In the genomic region with DNA sequence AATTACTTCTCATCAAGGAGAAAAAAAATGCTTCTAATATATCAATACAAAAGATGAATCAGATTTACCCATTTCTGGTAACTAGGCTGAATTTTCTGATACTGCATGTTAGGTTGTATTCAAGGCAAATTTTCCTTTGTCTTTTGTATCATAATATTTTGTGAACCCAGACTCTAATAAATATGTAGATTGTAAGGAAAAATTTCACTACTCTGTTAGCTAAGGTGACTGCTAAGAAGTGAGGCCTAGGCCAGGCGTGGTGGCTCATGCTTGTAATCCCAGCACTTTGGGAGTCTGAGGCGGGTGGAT, we compare ENCODE assay signal across 1 cellular context.
A peak's percentile ranks its signal among the peaks of the same experiment; 100 is the strongest.
TF ChIP-seq lines count a peak whose summit lies in the region.

No MANE protein-coding gene starts in this region.

TF ChIP-seq in HepG2, 621 proteins besides CTCF, POLR2A, EP300 and RAD21 (continued from another document and continues in another):
- TF ChIP-seq, protein P1, sequence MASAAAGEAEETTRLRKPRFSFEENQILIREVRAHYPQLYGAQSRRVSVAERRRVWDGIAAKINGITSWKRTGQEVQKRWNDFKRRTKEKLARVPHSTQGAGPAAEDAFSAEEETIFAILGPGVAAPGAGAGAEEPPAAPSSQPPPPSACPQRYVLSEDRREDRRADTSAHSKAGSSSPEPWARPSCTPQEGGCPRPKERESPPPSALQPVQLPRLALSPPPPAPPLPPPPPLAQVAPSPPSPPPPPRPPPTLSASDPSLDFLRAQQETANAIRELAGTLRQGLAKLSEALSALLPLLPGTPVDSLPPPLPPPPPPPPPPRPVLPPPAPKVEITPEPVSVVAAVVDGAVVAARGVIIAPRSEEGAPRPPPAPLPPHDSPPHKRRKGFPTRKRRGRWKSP (CRISPR knock-in tag; IDR thresholded peaks at IDR 0.05): no peak
- no peak for TF ChIP-seq SSRP1 (CRISPR knock-in tag; IDR thresholded peaks at IDR 0.05)
- TF ChIP-seq ISX (CRISPR knock-in tag; conservative IDR thresholded peaks at IDR 0.05): 0 out of 2 replicates have a peak, but pooled peaks have one; percentile 72
- TF ChIP-seq SYNCRIP (IDR thresholded peaks at IDR 0.05; ENCODE audit: insufficient read depth, low read depth, low read length): no peak
- TF ChIP-seq NR2F1 (CRISPR knock-in tag; IDR thresholded peaks at IDR 0.05): no peak
- no peak for TF ChIP-seq ZSCAN12 (CRISPR knock-in tag; IDR thresholded peaks at IDR 0.05)
- TF ChIP-seq, protein P2, sequence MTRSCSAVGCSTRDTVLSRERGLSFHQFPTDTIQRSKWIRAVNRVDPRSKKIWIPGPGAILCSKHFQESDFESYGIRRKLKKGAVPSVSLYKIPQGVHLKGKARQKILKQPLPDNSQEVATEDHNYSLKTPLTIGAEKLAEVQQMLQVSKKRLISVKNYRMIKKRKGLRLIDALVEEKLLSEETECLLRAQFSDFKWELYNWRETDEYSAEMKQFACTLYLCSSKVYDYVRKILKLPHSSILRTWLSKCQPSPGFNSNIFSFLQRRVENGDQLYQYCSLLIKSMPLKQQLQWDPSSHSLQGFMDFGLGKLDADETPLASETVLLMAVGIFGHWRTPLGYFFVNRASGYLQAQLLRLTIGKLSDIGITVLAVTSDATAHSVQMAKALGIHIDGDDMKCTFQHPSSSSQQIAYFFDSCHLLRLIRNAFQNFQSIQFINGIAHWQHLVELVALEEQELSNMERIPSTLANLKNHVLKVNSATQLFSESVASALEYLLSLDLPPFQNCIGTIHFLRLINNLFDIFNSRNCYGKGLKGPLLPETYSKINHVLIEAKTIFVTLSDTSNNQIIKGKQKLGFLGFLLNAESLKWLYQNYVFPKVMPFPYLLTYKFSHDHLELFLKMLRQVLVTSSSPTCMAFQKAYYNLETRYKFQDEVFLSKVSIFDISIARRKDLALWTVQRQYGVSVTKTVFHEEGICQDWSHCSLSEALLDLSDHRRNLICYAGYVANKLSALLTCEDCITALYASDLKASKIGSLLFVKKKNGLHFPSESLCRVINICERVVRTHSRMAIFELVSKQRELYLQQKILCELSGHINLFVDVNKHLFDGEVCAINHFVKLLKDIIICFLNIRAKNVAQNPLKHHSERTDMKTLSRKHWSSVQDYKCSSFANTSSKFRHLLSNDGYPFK (CRISPR knock-in tag; IDR thresholded peaks at IDR 0.05; ENCODE audit: borderline replicate concordance): no peak; the same call in 1 of the 2 replicates
- TF ChIP-seq, protein P3, sequence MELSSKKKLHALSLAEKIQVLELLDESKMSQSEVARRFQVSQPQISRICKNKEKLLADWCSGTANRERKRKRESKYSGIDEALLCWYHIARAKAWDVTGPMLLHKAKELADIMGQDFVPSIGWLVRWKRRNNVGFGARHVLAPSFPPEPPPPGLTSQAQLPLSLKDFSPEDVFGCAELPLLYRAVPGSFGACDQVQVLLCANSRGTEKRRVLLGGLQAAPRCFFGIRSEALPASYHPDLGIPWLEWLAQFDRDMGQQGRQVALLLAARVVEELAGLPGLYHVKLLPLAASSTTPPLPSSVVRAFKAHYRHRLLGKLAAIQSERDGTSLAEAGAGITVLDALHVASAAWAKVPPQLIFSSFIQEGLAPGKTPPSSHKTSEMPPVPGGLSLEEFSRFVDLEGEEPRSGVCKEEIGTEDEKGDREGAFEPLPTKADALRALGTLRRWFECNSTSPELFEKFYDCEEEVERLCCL (CRISPR knock-in tag; IDR thresholded peaks at IDR 0.05; ENCODE audit: borderline replicate concordance): no peak
- TF ChIP-seq, protein P4, sequence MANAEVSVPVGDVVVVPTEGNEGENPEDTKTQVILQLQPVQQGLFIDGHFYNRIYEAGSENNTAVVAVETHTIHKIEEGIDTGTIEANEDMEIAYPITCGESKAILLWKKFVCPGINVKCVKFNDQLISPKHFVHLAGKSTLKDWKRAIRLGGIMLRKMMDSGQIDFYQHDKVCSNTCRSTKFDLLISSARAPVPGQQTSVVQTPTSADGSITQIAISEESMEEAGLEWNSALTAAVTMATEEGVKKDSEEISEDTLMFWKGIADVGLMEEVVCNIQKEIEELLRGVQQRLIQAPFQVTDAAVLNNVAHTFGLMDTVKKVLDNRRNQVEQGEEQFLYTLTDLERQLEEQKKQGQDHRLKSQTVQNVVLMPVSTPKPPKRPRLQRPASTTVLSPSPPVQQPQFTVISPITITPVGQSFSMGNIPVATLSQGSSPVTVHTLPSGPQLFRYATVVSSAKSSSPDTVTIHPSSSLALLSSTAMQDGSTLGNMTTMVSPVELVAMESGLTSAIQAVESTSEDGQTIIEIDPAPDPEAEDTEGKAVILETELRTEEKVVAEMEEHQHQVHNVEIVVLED (CRISPR knock-in tag; IDR thresholded peaks at IDR 0.05; ENCODE audit: borderline replicate concordance): no peak
- TF ChIP-seq SNAPC2 (CRISPR knock-in tag; IDR thresholded peaks at IDR 0.05): no peak
- TF ChIP-seq ZNF432 (CRISPR knock-in tag; IDR thresholded peaks at IDR 0.05; ENCODE audit: borderline replicate concordance): no peak
- TF ChIP-seq, protein P5, sequence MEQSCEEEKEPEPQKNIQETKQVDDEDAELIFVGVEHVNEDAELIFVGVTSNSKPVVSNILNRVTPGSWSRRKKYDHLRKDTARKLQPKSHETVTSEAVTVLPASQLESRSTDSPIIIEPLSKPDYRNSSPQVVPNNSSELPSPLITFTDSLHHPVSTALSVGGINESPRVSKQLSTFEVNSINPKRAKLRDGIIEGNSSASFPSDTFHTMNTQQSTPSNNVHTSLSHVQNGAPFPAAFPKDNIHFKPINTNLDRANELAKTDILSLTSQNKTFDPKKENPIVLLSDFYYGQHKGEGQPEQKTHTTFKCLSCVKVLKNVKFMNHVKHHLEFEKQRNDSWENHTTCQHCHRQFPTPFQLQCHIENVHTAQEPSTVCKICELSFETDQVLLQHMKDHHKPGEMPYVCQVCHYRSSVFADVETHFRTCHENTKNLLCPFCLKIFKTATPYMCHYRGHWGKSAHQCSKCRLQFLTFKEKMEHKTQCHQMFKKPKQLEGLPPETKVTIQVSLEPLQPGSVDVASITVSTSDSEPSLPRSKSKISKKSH (CRISPR knock-in tag; IDR thresholded peaks at IDR 0.05; ENCODE audit: borderline replicate concordance): no peak
- TF ChIP-seq SKI (IDR thresholded peaks at IDR 0.05; ENCODE audit: partially characterized antibody): no peak
- no peak for TF ChIP-seq ZNF878 (CRISPR knock-in tag; IDR thresholded peaks at IDR 0.05)
- TF ChIP-seq TBL1XR1 (IDR thresholded peaks at IDR 0.05; ENCODE audit: borderline replicate concordance, low read length, partially characterized antibody): no peak
- no peak for TF ChIP-seq FOSL2 (CRISPR knock-in tag; IDR thresholded peaks at IDR 0.05)
- no peak for TF ChIP-seq CENPT (CRISPR knock-in tag; IDR thresholded peaks at IDR 0.05; ENCODE audit: low read depth)
- no peak for TF ChIP-seq ZIK1 (CRISPR knock-in tag; IDR thresholded peaks at IDR 0.05; ENCODE audit: borderline replicate concordance, low read depth)
- TF ChIP-seq ZNF879 (CRISPR knock-in tag; IDR thresholded peaks at IDR 0.05): no peak
- TF ChIP-seq MTA3 (CRISPR knock-in tag; IDR thresholded peaks at IDR 0.05): no peak
- TF ChIP-seq, protein P6, sequence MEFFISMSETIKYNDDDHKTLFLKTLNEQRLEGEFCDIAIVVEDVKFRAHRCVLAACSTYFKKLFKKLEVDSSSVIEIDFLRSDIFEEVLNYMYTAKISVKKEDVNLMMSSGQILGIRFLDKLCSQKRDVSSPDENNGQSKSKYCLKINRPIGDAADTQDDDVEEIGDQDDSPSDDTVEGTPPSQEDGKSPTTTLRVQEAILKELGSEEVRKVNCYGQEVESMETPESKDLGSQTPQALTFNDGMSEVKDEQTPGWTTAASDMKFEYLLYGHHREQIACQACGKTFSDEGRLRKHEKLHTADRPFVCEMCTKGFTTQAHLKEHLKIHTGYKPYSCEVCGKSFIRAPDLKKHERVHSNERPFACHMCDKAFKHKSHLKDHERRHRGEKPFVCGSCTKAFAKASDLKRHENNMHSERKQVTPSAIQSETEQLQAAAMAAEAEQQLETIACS (CRISPR knock-in tag; IDR thresholded peaks at IDR 0.05): 0 out of 2 replicates have a peak, but pooled peaks have one; percentile 12
- TF ChIP-seq SALL1 (CRISPR knock-in tag; IDR thresholded peaks at IDR 0.05): no peak
- TF ChIP-seq ZNF510 (CRISPR knock-in tag; IDR thresholded peaks at IDR 0.05; ENCODE audit: low read depth): peak; percentile 59; the same call in 1 of the 2 replicates
- TF ChIP-seq, protein P7, sequence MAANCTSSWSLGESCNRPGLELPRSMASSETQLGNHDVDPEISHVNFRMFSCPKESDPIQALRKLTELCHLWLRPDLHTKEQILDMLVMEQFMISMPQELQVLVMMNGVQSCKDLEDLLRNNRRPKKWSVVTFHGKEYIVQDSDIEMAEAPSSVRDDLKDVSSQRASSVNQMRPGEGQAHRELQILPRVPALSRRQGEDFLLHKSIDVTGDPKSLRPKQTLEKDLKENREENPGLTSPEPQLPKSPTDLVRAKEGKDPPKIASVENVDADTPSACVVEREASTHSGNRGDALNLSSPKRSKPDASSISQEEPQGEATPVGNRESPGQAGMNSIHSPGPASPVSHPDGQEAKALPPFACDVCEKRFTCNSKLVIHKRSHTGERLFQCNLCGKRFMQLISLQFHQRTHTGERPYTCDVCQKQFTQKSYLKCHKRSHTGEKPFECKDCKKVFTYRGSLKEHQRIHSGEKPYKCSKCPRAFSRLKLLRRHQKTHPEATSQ (CRISPR knock-in tag; IDR thresholded peaks at IDR 0.05; ENCODE audit: borderline replicate concordance): no peak
- no peak for TF ChIP-seq ARNTL (CRISPR knock-in tag; IDR thresholded peaks at IDR 0.05)
- no peak for TF ChIP-seq POLR2AphosphoS5 (IDR thresholded peaks at IDR 0.05; ENCODE audit: low read depth, low read length)
- TF ChIP-seq WIZ (CRISPR knock-in tag; IDR thresholded peaks at IDR 0.05): no peak
- TF ChIP-seq, protein P8, sequence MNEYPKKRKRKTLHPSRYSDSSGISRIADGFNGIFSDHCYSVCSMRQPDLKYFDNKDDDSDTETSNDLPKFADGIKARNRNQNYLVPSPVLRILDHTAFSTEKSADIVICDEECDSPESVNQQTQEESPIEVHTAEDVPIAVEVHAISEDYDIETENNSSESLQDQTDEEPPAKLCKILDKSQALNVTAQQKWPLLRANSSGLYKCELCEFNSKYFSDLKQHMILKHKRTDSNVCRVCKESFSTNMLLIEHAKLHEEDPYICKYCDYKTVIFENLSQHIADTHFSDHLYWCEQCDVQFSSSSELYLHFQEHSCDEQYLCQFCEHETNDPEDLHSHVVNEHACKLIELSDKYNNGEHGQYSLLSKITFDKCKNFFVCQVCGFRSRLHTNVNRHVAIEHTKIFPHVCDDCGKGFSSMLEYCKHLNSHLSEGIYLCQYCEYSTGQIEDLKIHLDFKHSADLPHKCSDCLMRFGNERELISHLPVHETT (CRISPR knock-in tag; conservative IDR thresholded peaks at IDR 0.05): no peak
- TF ChIP-seq, protein P9, sequence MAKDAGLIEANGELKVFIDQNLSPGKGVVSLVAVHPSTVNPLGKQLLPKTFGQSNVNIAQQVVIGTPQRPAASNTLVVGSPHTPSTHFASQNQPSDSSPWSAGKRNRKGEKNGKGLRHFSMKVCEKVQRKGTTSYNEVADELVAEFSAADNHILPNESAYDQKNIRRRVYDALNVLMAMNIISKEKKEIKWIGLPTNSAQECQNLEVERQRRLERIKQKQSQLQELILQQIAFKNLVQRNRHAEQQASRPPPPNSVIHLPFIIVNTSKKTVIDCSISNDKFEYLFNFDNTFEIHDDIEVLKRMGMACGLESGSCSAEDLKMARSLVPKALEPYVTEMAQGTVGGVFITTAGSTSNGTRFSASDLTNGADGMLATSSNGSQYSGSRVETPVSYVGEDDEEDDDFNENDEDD (CRISPR knock-in tag; IDR thresholded peaks at IDR 0.05; ENCODE audit: borderline replicate concordance): no peak
- peak; percentile 77 for TF ChIP-seq ZNF816 (CRISPR knock-in tag; IDR thresholded peaks at IDR 0.05; ENCODE audit: borderline replicate concordance)
- TF ChIP-seq ZFP36 (IDR thresholded peaks at IDR 0.05; ENCODE audit: borderline replicate concordance, low read depth, low read length, partially characterized antibody): no peak
- TF ChIP-seq, protein P10, sequence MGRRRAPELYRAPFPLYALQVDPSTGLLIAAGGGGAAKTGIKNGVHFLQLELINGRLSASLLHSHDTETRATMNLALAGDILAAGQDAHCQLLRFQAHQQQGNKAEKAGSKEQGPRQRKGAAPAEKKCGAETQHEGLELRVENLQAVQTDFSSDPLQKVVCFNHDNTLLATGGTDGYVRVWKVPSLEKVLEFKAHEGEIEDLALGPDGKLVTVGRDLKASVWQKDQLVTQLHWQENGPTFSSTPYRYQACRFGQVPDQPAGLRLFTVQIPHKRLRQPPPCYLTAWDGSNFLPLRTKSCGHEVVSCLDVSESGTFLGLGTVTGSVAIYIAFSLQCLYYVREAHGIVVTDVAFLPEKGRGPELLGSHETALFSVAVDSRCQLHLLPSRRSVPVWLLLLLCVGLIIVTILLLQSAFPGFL (CRISPR knock-in tag; IDR thresholded peaks at IDR 0.05): no peak
- no peak for TF ChIP-seq ZNF33B (CRISPR knock-in tag; IDR thresholded peaks at IDR 0.05)
- TF ChIP-seq CBFB (CRISPR knock-in tag; IDR thresholded peaks at IDR 0.05): no peak
- TF ChIP-seq, protein P11, sequence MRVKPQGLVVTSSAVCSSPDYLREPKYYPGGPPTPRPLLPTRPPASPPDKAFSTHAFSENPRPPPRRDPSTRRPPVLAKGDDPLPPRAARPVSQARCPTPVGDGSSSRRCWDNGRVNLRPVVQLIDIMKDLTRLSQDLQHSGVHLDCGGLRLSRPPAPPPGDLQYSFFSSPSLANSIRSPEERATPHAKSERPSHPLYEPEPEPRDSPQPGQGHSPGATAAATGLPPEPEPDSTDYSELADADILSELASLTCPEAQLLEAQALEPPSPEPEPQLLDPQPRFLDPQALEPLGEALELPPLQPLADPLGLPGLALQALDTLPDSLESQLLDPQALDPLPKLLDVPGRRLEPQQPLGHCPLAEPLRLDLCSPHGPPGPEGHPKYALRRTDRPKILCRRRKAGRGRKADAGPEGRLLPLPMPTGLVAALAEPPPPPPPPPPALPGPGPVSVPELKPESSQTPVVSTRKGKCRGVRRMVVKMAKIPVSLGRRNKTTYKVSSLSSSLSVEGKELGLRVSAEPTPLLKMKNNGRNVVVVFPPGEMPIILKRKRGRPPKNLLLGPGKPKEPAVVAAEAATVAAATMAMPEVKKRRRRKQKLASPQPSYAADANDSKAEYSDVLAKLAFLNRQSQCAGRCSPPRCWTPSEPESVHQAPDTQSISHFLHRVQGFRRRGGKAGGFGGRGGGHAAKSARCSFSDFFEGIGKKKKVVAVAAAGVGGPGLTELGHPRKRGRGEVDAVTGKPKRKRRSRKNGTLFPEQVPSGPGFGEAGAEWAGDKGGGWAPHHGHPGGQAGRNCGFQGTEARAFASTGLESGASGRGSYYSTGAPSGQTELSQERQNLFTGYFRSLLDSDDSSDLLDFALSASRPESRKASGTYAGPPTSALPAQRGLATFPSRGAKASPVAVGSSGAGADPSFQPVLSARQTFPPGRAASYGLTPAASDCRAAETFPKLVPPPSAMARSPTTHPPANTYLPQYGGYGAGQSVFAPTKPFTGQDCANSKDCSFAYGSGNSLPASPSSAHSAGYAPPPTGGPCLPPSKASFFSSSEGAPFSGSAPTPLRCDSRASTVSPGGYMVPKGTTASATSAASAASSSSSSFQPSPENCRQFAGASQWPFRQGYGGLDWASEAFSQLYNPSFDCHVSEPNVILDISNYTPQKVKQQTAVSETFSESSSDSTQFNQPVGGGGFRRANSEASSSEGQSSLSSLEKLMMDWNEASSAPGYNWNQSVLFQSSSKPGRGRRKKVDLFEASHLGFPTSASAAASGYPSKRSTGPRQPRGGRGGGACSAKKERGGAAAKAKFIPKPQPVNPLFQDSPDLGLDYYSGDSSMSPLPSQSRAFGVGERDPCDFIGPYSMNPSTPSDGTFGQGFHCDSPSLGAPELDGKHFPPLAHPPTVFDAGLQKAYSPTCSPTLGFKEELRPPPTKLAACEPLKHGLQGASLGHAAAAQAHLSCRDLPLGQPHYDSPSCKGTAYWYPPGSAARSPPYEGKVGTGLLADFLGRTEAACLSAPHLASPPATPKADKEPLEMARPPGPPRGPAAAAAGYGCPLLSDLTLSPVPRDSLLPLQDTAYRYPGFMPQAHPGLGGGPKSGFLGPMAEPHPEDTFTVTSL (CRISPR knock-in tag; IDR thresholded peaks at IDR 0.05; ENCODE audit: borderline replicate concordance): no peak
- TF ChIP-seq DMAP1 (CRISPR knock-in tag; IDR thresholded peaks at IDR 0.05): no peak
- TF ChIP-seq ZNF382 (CRISPR knock-in tag; IDR thresholded peaks at IDR 0.05; ENCODE audit: borderline replicate concordance): no peak
- no peak for TF ChIP-seq RARG (CRISPR knock-in tag; IDR thresholded peaks at IDR 0.05; ENCODE audit: low read depth)
